Comparison of ENCODE assay signal across 25 cellular contexts in genomic region chr4:7660640-7661039, GRCh38.
"Had no signal": no experiment of that assay in that cellular context is flagged by ENCODE, and none has a peak within 500 bp of the region (broad histone marks: within the 10 kb centered on the region; RNA-seq: fewer than 3 reads in every experiment).

No MANE protein-coding gene starts in this region.

- H3K27ac Mint-ChIP-seq: activated CD4-positive, alpha-beta memory T cell treated with anti-CD3 and anti-CD28 coated beads for 36 hours; activated naive CD4-positive, alpha-beta T cell treated with anti-CD3 and anti-CD28 coated beads, Interleukin-2, amount 10 ng/mL, durations not matched to agents 7 days and 5 days; activated T-cell treated with anti-CD3 and anti-CD28 coated beads, Interleukin-2, amount 50 U/mL, for 24 hours; natural killer cell treated with Interleukin-12 subunit alpha and Interleukin-12 subunit beta and Interleukin-15 and Interleukin-18, amount 100 ng/mL, for 72 hours; progenitor cell of endocrine pancreas; stimulated activated effector memory CD8-positive, alpha-beta T cell treated with anti-CD3 and anti-CD28 coated beads, Interleukin-12 subunit alpha, Interleukin-12 subunit beta, amount 100 ng/mL, for 72 hours; stimulated activated naive CD8-positive, alpha-beta T cell treated with anti-CD3 and anti-CD28 coated beads, Interleukin-15, Interleukin-2, amounts not matched to agents 100 ng/mL and 50 ng/mL, for 24 hours; type B pancreatic cell had no signal

- H3K27me3 Mint-ChIP-seq: activated CD4-positive, alpha-beta memory T cell treated with anti-CD3 and anti-CD28 coated beads for 36 hours; natural killer cell treated with Interleukin-12 subunit alpha and Interleukin-12 subunit beta and Interleukin-15 and Interleukin-18, amount 100 ng/mL, for 72 hours; stimulated activated naive CD8-positive, alpha-beta T cell treated with anti-CD3 and anti-CD28 coated beads, Interleukin-15, Interleukin-2, amounts not matched to agents 100 ng/mL and 50 ng/mL, for 24 hours had no signal

- H3K9me3 ChIP-seq: esophagus muscularis mucosa, mucosa of descending colon, neutrophil, ovary, right lobe of liver had no signal

- H3K4me3 Mint-ChIP-seq: activated CD4-positive, alpha-beta memory T cell treated with anti-CD3 and anti-CD28 coated beads for 36 hours; activated naive CD4-positive, alpha-beta T cell treated with anti-CD3 and anti-CD28 coated beads, Interleukin-2, amount 10 ng/mL, durations not matched to agents 7 days and 5 days; activated T-cell treated with anti-CD3 and anti-CD28 coated beads, Interleukin-2, amount 50 U/mL, for 24 hours; natural killer cell treated with Interleukin-12 subunit alpha and Interleukin-12 subunit beta and Interleukin-15 and Interleukin-18, amount 100 ng/mL, for 72 hours; stimulated activated effector memory CD8-positive, alpha-beta T cell treated with anti-CD3 and anti-CD28 coated beads, Interleukin-12 subunit alpha, Interleukin-12 subunit beta, amount 100 ng/mL, for 72 hours; stimulated activated naive CD8-positive, alpha-beta T cell treated with anti-CD3 and anti-CD28 coated beads, Interleukin-15, Interleukin-2, amounts not matched to agents 100 ng/mL and 50 ng/mL, for 24 hours; type B pancreatic cell had no signal

- H3K4me3 ChIP-seq: esophagus muscularis mucosa, mucosa of descending colon, ovary, right lobe of liver had no signal

- H3K27me3 ChIP-seq: esophagus muscularis mucosa, ovary, right lobe of liver had no signal

- H3K27ac ChIP-seq: esophagus muscularis mucosa, foreskin keratinocyte, neutrophil, ovary, VCaP had no signal

- H3K36me3 Mint-ChIP-seq: activated CD4-positive, alpha-beta memory T cell treated with anti-CD3 and anti-CD28 coated beads for 36 hours; activated naive CD4-positive, alpha-beta T cell treated with anti-CD3 and anti-CD28 coated beads, Interleukin-2, amount 10 ng/mL, durations not matched to agents 7 days and 5 days; natural killer cell treated with Interleukin-12 subunit alpha and Interleukin-12 subunit beta and Interleukin-15 and Interleukin-18, amount 100 ng/mL, for 72 hours; stimulated activated effector memory CD8-positive, alpha-beta T cell treated with anti-CD3 and anti-CD28 coated beads, Interleukin-12 subunit alpha, Interleukin-12 subunit beta, amount 100 ng/mL, for 72 hours had no signal

- DNase-seq: activated CD4-positive, alpha-beta memory T cell treated with anti-CD3 and anti-CD28 coated beads for 36 hours; activated CD4-positive, alpha-beta T cell treated with anti-CD3 and anti-CD28 coated beads for 48 hours; activated CD8-positive, alpha-beta memory T cell treated with anti-CD3 and anti-CD28 coated beads, Interleukin-2, amount 50 U/mL, for 48 hours; activated gamma-delta T cell; activated naive CD4-positive, alpha-beta T cell treated with anti-CD3 and anti-CD28 coated beads, Interleukin-2, amount 10 ng/mL, durations not matched to agents 7 days and 5 days; activated T-cell treated with anti-CD3 and anti-CD28 coated beads, Interleukin-2, amount 50 U/mL, for 24 hours; amniotic stem cell; foreskin keratinocyte; islet precursor cell; left cardiac atrium; mucosa of descending colon; ovary; stimulated activated CD4-positive, alpha-beta T cell treated with anti-CD3 and anti-CD28 coated beads, Interleukin-12 subunit alpha, Interleukin-12 subunit beta, amount 100 ng/mL, for 4 hours; stimulated activated CD4-positive, alpha-beta T cell treated with anti-CD3 and anti-CD28 coated beads, Interleukin-4, amount 100 ng/mL, for 1 hour; T-helper 9 cell had no signal

- H3K4me1 Mint-ChIP-seq: activated naive CD4-positive, alpha-beta T cell treated with anti-CD3 and anti-CD28 coated beads, Interleukin-2, amount 10 ng/mL, durations not matched to agents 7 days and 5 days; stimulated activated effector memory CD8-positive, alpha-beta T cell treated with anti-CD3 and anti-CD28 coated beads, Interleukin-12 subunit alpha, Interleukin-12 subunit beta, amount 100 ng/mL, for 72 hours had no signal

- H3K9me3 Mint-ChIP-seq: activated CD4-positive, alpha-beta memory T cell treated with anti-CD3 and anti-CD28 coated beads for 36 hours; activated naive CD4-positive, alpha-beta T cell treated with anti-CD3 and anti-CD28 coated beads, Interleukin-2, amount 10 ng/mL, durations not matched to agents 7 days and 5 days; activated T-cell treated with anti-CD3 and anti-CD28 coated beads, Interleukin-2, amount 50 U/mL, for 24 hours; natural killer cell treated with Interleukin-12 subunit alpha and Interleukin-12 subunit beta and Interleukin-15 and Interleukin-18, amount 100 ng/mL, for 72 hours; stimulated activated naive CD8-positive, alpha-beta T cell treated with anti-CD3 and anti-CD28 coated beads, Interleukin-15, Interleukin-2, amounts not matched to agents 100 ng/mL and 50 ng/mL, for 24 hours; type B pancreatic cell had no signal

- H3K36me3 ChIP-seq: ovary, right lobe of liver had no signal

- ATAC-seq: activated CD4-positive, CD25-positive, alpha-beta regulatory T cell treated with anti-CD3 and anti-CD28 coated beads, Interleukin-2, amount 50 U/mL, for 24 hours; foreskin keratinocyte; left cardiac atrium; mucosa of descending colon; natural killer cell treated with Interleukin-12 subunit alpha and Interleukin-12 subunit beta and Interleukin-15 and Interleukin-18, amount 100 ng/mL, for 72 hours; right lobe of liver; stimulated activated effector memory CD8-positive, alpha-beta T cell treated with anti-CD3 and anti-CD28 coated beads, Interleukin-12 subunit alpha, Interleukin-12 subunit beta, amount 100 ng/mL, for 72 hours had no signal

- H3K4me1 ChIP-seq: foreskin keratinocyte had no signal
